ENCODE assay signal across 16 cellular contexts in genomic region chr16:90031186-90031930, GRCh38. TPM values are rescaled to one million over a fixed set of nuclear protein-coding genes. Genes with fewer than 3 reads are reported as not detected.
DNase-seq lines count a peak whose midpoint lies in the region; ATAC-seq and TF ChIP-seq lines count a peak whose summit lies in the region.
"Had no signal": no experiment of that assay in that cellular context is flagged by ENCODE, and none has a peak within 500 bp of the region (broad histone marks: within the 10 kb centered on the region; RNA-seq: fewer than 3 reads in every experiment).

No MANE protein-coding gene starts in this region.

- peaks cover 27% of the 10 kb centered on the region for H3K36me3 ChIP-seq in BE2C
- H3K36me3 ChIP-seq: cardiac muscle cell had no signal

- no peaks in the 10 kb centered on the region for H3K9me3 ChIP-seq in BE2C
- H3K9me3 ChIP-seq: psoas muscle had no signal

- H3K27me3 Mint-ChIP-seq in activated T-cell treated with anti-CD3 and anti-CD28 coated beads, Interleukin-2, amount 50 U/mL, for 72 hours (ENCODE audit: low read depth), result no peaks in the 10 kb centered on the region
- H3K27me3 Mint-ChIP-seq in chondrocyte (ENCODE audit: low read depth), result peaks cover 2% of the 10 kb centered on the region
- H3K27me3 Mint-ChIP-seq in stimulated activated naive B cell treated with anti-CD40 and anti-IgM and Interleukin-4, amounts not matched to agents 10 μg/mL and 1 μg/mL and 100 μg/mL, for 72 hours, result peaks cover 10 to 13% of the 10 kb centered on the region in 2 donors

- H3K4me3 ChIP-seq in BE2C (ENCODE audit: low read depth, low read length), result no peak overlapping the region
- H3K4me3 ChIP-seq: cardiac muscle cell, psoas muscle had no signal

- H3K4me3 Mint-ChIP-seq in activated T-cell treated with anti-CD3 and anti-CD28 coated beads, Interleukin-2, amount 50 U/mL, for 72 hours, result no peak overlapping the region
- no peak overlapping the region for H3K4me3 Mint-ChIP-seq in chondrocyte (ENCODE audit: unreplicated experiment)
- peak overlapping the region; percentile 57 to 82 for H3K4me3 Mint-ChIP-seq in stimulated activated naive B cell treated with anti-CD40 and anti-IgM and Interleukin-4, amounts not matched to agents 10 μg/mL and 1 μg/mL and 100 μg/mL, for 72 hours

- H3K9me3 Mint-ChIP-seq in activated T-cell treated with anti-CD3 and anti-CD28 coated beads, Interleukin-2, amount 50 U/mL, for 72 hours, result peaks cover 4 to 5% of the 10 kb centered on the region in 2 donors
- peaks cover 5% of the 10 kb centered on the region for H3K9me3 Mint-ChIP-seq in chondrocyte (ENCODE audit: low read depth)
- H3K9me3 Mint-ChIP-seq in stimulated activated naive B cell treated with anti-CD40 and anti-IgM and Interleukin-4, amounts not matched to agents 10 μg/mL and 1 μg/mL and 100 μg/mL, for 72 hours, result peaks cover 6 to 11% of the 10 kb centered on the region in 2 donors

- peak overlapping the region; percentile 62 for H3K27ac Mint-ChIP-seq in activated T-cell treated with anti-CD3 and anti-CD28 coated beads, Interleukin-2, amount 50 U/mL, for 72 hours
- peak overlapping the region; percentile 73 for H3K27ac Mint-ChIP-seq in chondrocyte (ENCODE audit: unreplicated experiment)
- H3K27ac Mint-ChIP-seq in stimulated activated naive B cell treated with anti-CD40 and anti-IgM and Interleukin-4, amounts not matched to agents 10 μg/mL and 1 μg/mL and 100 μg/mL, for 72 hours, result peak overlapping the region; percentile 97

- no peak for TF ChIP-seq CTCF in chondrocyte (IDR thresholded peaks at IDR 0.05)
- no peak for TF ChIP-seq CTCF in BE2C (IDR thresholded peaks at IDR 0.05; ENCODE audit: low read depth, low read length)

- peaks cover 10 to 11% of the 10 kb centered on the region in 2 donors for H3K36me3 Mint-ChIP-seq in activated T-cell treated with anti-CD3 and anti-CD28 coated beads, Interleukin-2, amount 50 U/mL, for 72 hours (ENCODE audit: insufficient read depth in 2 of 2)
- H3K36me3 Mint-ChIP-seq in chondrocyte (ENCODE audit: low read depth), result peaks cover 2% of the 10 kb centered on the region
- H3K36me3 Mint-ChIP-seq in stimulated activated naive B cell treated with anti-CD40 and anti-IgM and Interleukin-4, amounts not matched to agents 10 μg/mL and 1 μg/mL and 100 μg/mL, for 72 hours, result peaks cover 27 to 34% of the 10 kb centered on the region in 2 donors

- DNase-seq in activated T-cell treated with anti-CD3 and anti-CD28 coated beads, Interleukin-2, amount 50 U/mL, for 72 hours, result no peak
- no peak for DNase-seq in activated T-cell treated with anti-CD3 and anti-CD28 coated beads, Interleukin-2, amount 50 U/mL, for 1 hour
- DNase-seq in NAMALWA (ENCODE audit: low spot score) (peak; percentile 49), chondrocyte (ENCODE audit: low spot score) (no peak), BE2C (no peak), middle frontal gyrus (ENCODE audit: extremely low spot score, low spot score) (no peak)
- no peak for DNase-seq in stimulated activated naive B cell treated with anti-CD40 and anti-IgM and Interleukin-4, amounts not matched to agents 10 μg/mL and 1 μg/mL and 100 μg/mL, for 72 hours
- DNase-seq: NCI-H187; NCI-H446 treated with DMSO at 0.1 percent for 48 hours; psoas muscle; stimulated activated CD4-positive, alpha-beta T cell treated with anti-CD3 and anti-CD28 coated beads, Interleukin-12 subunit alpha, Interleukin-12 subunit beta, amount 100 ng/mL, for 4 hours had no signal

- ATAC-seq in activated T-cell treated with anti-CD3 and anti-CD28 coated beads, Interleukin-2, amount 50 U/mL, for 72 hours (replicated peaks in 1 of 2), result peak; percentile 41 to 56
- ATAC-seq in stimulated activated naive B cell treated with anti-CD40 and anti-IgM and Interleukin-4, amounts not matched to agents 10 μg/mL and 1 μg/mL and 100 μg/mL, for 72 hours (replicated peaks), result peak in 1 of 2 donors; percentile 39
- no peak for ATAC-seq in HG02884 (IDR thresholded peaks at IDR 0.05; ENCODE audit: unreplicated experiment)
- ATAC-seq: left lobe of liver had no signal

- peaks cover 1% of the 10 kb centered on the region for H3K4me1 Mint-ChIP-seq in activated T-cell treated with anti-CD3 and anti-CD28 coated beads, Interleukin-2, amount 50 U/mL, for 72 hours (ENCODE audit: low read depth)
- peaks cover 18% of the 10 kb centered on the region for H3K4me1 Mint-ChIP-seq in chondrocyte (ENCODE audit: low read depth)
- peaks cover 9 to 12% of the 10 kb centered on the region in 2 donors for H3K4me1 Mint-ChIP-seq in stimulated activated naive B cell treated with anti-CD40 and anti-IgM and Interleukin-4, amounts not matched to agents 10 μg/mL and 1 μg/mL and 100 μg/mL, for 72 hours

- H3K4me1 ChIP-seq in BE2C, result no peaks in the 10 kb centered on the region
- H3K4me1 ChIP-seq: psoas muscle had no signal

- H3K27me3 ChIP-seq in BE2C, result no peaks in the 10 kb centered on the region
- H3K27me3 ChIP-seq: cardiac muscle cell had no signal

RNA-seq across cellular contexts. Expression of gene DBNDD1, which starts 12.1 kb away (rescaled TPM):
- 1 to 10 TPM in 1 of 2 donors, under 1 TPM in 1; 0.70 to 1.4 TPM for total RNA-seq in activated T-cell treated with anti-CD3 and anti-CD28 coated beads, Interleukin-2, amount 50 U/mL, for 72 hours
- total RNA-seq in chondrocyte, result 2.8 to 3.7 TPM (median 3.0 TPM) in 3 replicates
- polyA plus RNA-seq in BE2C (2012; ENCODE audit: insufficient read depth, insufficient read length, low read depth), result 54.3 TPM

RNA-seq across cellular contexts. Expression of gene PRDM7, which starts 45.8 kb away (rescaled TPM):
- total RNA-seq in activated T-cell treated with anti-CD3 and anti-CD28 coated beads, Interleukin-2, amount 50 U/mL, for 72 hours, result not detected
- not detected in 3 replicates for total RNA-seq in chondrocyte
- not detected for polyA plus RNA-seq in BE2C (2012; ENCODE audit: insufficient read depth, insufficient read length, low read depth)
- total RNA-seq: cardiac muscle cell, left lobe of liver, OCI-LY7, psoas muscle, subcutaneous adipose tissue had no signal
- polyA plus RNA-seq: cardiac muscle cell, psoas muscle had no signal

Comparison
In these comparisons a context has a peak if more than half of its experiments do, and no peak if none do; other contexts are left out.
1. H3K4me3 Mint-ChIP-seq: peak in stimulated activated naive B cell treated with anti-CD40 and anti-IgM and Interleukin-4, amounts not matched to agents 10 μg/mL and 1 μg/mL and 100 μg/mL, for 72 hours (2 of 2); none in activated T-cell treated with anti-CD3 and anti-CD28 coated beads, Interleukin-2, amount 50 U/mL, for 72 hours (0 of 2) and chondrocyte (single experiment).
2. Peak in every context shown above with its lines, with median percentiles within 50 percentile points of each other: H3K27ac Mint-ChIP-seq.